In genomic region chr21:44051462-44051941, GRCh38 we compare ENCODE assay signal across 8 cellular contexts. TPM values are rescaled to one million over a fixed set of nuclear protein-coding genes. Genes with fewer than 3 reads are reported as not detected.
DNase-seq lines count a peak whose midpoint lies in the region; ATAC-seq and TF ChIP-seq lines count a peak whose summit lies in the region.

No MANE protein-coding gene starts in this region.

- no peaks in the 10 kb centered on the region for H3K36me3 ChIP-seq in endocrine pancreas (ENCODE audit: control insufficient read depth, insufficient read depth, low read length)
- peaks cover 47% of the 10 kb centered on the region for H3K36me3 ChIP-seq in lower lobe of right lung
- peaks cover 31% of the 10 kb centered on the region for H3K36me3 ChIP-seq in skeletal muscle satellite cell (ENCODE audit: insufficient read depth, low read length)

- no peak overlapping the region for H3K4me3 ChIP-seq in Jurkat, Clone E6-1 (ENCODE audit: low read length)
- H3K4me3 ChIP-seq in endocrine pancreas (ENCODE audit: control insufficient read depth, insufficient read depth, low read length) (no peak overlapping the region), lower lobe of right lung (no peak overlapping the region), skeletal muscle satellite cell (ENCODE audit: low read length) (no peak overlapping the region)

- no peaks in the 10 kb centered on the region for H3K9me3 ChIP-seq in endocrine pancreas (ENCODE audit: control insufficient read depth, low read length)
- H3K9me3 ChIP-seq in lower lobe of right lung = no peaks in the 10 kb centered on the region
- no peaks in the 10 kb centered on the region for H3K9me3 ChIP-seq in skeletal muscle satellite cell (replicated peaks; ENCODE audit: low read length)

- H3K27me3 ChIP-seq in endocrine pancreas (ENCODE audit: control insufficient read depth, insufficient read depth, low read length) (no peaks in the 10 kb centered on the region), lower lobe of right lung (ENCODE audit: low read depth) (no peaks in the 10 kb centered on the region), skeletal muscle satellite cell (ENCODE audit: control insufficient read depth, insufficient read depth, low read length) (no peaks in the 10 kb centered on the region)

- H3K4me2 ChIP-seq in skeletal muscle satellite cell (ENCODE audit: low read length) = no peak overlapping the region

- intact Hi-C loops in lower lobe of right lung (cut with DNase I) = no loop called here

- peak overlapping the region; percentile 51 for H3K27ac ChIP-seq in lower lobe of right lung

- ATAC-seq in lower lobe of right lung = no peak

- TF ChIP-seq CTCF in lower lobe of right lung (IDR thresholded peaks at IDR 0.05) = no peak

- H3K4me1 ChIP-seq in endocrine pancreas (ENCODE audit: control insufficient read depth, insufficient read depth, low read length) (no peaks in the 10 kb centered on the region), lower lobe of right lung (peaks cover 37% of the 10 kb centered on the region), skeletal muscle satellite cell (ENCODE audit: control insufficient read depth, insufficient read depth, low read length) (peaks cover 25% of the 10 kb centered on the region)

- H3K9ac ChIP-seq in endocrine pancreas (ENCODE audit: control insufficient read depth, insufficient read depth, low read length) (peak overlapping the region; percentile 61), skeletal muscle satellite cell (ENCODE audit: low read depth, low read length) (peak overlapping the region; percentile 25)

- peak; percentile 68 for DNase-seq in Jurkat, Clone E6-1 (ENCODE audit: low read depth, low spot score)
- DNase-seq in lower lobe of right lung = no peak
- DNase-seq in activated gamma-delta T cell (lab: John Stamatoyannopoulos, UW) = no peak
- DNase-seq in stimulated activated CD4-positive, alpha-beta T cell treated with anti-CD3 and anti-CD28 coated beads, Interleukin-4, amount 100 ng/mL, for 4 hours = no peak
- DNase-seq in NCI-H1436 treated with DMSO at 0.1 percent for 48 hours (lab: John Stamatoyannopoulos, UW) = no peak
- DNase-seq in D341Med (ENCODE audit: low spot score) = no peak

RNA-seq across cellular contexts. Expression of gene TRAPPC10, which starts 39.4 kb away (rescaled TPM):
- polyA plus RNA-seq in Jurkat, Clone E6-1 (2012; ENCODE audit: insufficient read depth, insufficient read length) = 26.3 TPM
- 47.4 TPM for total RNA-seq in lower lobe of right lung
- total RNA-seq in skeletal muscle satellite cell (2012; rRNA removed) = 15.7 and 17.7 TPM in 2 replicates

RNA-seq across cellular contexts. Expression of gene PWP2, which starts 55.7 kb away (rescaled TPM):
- 31.5 TPM for polyA plus RNA-seq in Jurkat, Clone E6-1 (2012; ENCODE audit: insufficient read depth, insufficient read length)
- 10.9 TPM for total RNA-seq in lower lobe of right lung
- 4.2 and 48.2 TPM in 2 replicates for total RNA-seq in skeletal muscle satellite cell (2012; rRNA removed)
